ENCODE assay signal across 7 cellular contexts in the genomic region with DNA sequence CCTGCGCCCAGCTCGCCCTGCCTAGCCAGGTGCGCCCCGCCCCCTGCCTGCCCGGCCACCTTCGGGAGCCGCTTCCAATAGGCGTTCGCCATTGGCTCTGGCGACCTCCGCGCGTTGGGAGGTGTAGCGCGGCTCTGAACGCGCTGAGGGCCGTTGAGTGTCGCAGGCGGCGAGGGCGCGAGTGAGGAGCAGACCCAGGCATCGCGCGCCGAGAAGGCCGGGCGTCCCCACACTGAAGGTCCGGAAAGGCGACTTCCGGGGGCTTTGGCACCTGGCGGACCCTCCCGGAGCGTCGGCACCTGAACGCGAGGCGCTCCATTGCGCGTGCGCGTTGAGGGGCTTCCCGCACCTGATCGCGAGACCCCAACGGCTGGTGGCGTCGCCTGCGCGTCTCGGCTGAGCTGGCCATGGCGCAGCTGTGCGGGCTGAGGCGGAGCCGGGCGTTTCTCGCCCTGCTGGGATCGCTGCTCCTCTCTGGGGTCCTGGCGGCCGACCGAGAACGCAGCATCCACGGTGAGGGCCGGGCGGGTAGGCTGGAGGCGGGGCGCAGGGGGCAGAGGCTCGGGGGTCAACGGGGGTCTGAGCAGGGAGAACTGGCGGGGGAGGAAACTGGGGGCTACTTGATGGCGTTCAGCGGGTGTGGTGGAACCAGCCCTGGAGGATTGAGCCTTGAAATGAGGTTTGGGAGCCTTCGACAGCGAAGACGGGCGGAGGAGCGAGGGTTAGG. TPM values are rescaled to one million over a fixed set of nuclear protein-coding genes. Genes with fewer than 3 reads are reported as not detected.
DNase-seq lines count a peak whose midpoint lies in the region; ATAC-seq and TF ChIP-seq lines count a peak whose summit lies in the region.

SPINT2 (plus strand) TSS at position 88 of the 727 bp plus-strand sequence; CDS start at position 408, 320 bp downstream.

- TF ChIP-seq POLR2A in esophagus muscularis mucosa (IDR thresholded peaks at IDR 0.05; ENCODE audit: low read depth) = no peak

- H3K79me2 ChIP-seq in Loucy (ENCODE audit: insufficient read depth, low read length) = peaks cover 47% of the 10 kb centered on the region

- H3K4me1 ChIP-seq in Loucy (ENCODE audit: insufficient read depth, low read length, poor library complexity, severe bottlenecking) (peaks cover 47% of the 10 kb centered on the region), esophagus muscularis mucosa (peaks cover 13 to 16% (median 14%) of the 10 kb centered on the region in 4 donors)

- peak within 1 kb of the TSS in 3 of 4 donors; percentile 26 to 60 (median 53) for H3K27ac ChIP-seq in esophagus muscularis mucosa (replicated peaks in 1 of 4)

- H3K9me3 ChIP-seq in Loucy (ENCODE audit: insufficient read depth, low read depth, low read length) (no peaks in the 10 kb centered on the region), esophagus muscularis mucosa (no peaks in the 10 kb centered on the region)

- ATAC-seq in GM18868 (IDR thresholded peaks at IDR 0.05; ENCODE audit: unreplicated experiment) = peak; percentile 24
- no peak for ATAC-seq in GM21786 (IDR thresholded peaks at IDR 0.05; ENCODE audit: unreplicated experiment)

- no peaks in the 10 kb centered on the region for H3K9me3 Mint-ChIP-seq in activated CD4-positive, alpha-beta memory T cell treated with anti-CD3 and anti-CD28 coated beads, Interleukin-2, amount 10 ng/mL, durations not matched to agents 7 days and 5 days
- H3K9me3 Mint-ChIP-seq in nephron = no peaks in the 10 kb centered on the region

- H3K27me3 Mint-ChIP-seq in activated CD4-positive, alpha-beta memory T cell treated with anti-CD3 and anti-CD28 coated beads, Interleukin-2, amount 10 ng/mL, durations not matched to agents 7 days and 5 days = peaks cover 6% of the 10 kb centered on the region
- peaks cover 8% of the 10 kb centered on the region for H3K27me3 Mint-ChIP-seq in nephron (ENCODE audit: low read depth)

- TF ChIP-seq CTCF in Loucy (conservative IDR thresholded peaks at IDR 0.05; ENCODE audit: low read length) (no peak), esophagus muscularis mucosa (IDR thresholded peaks at IDR 0.05) (no peak), nephron (IDR thresholded peaks at IDR 0.05; ENCODE audit: unreplicated experiment in 3 of 3) (no peak)

- POLR2A ChIA-PET in activated CD4-positive, alpha-beta memory T cell treated with anti-CD3 and anti-CD28 coated beads, Interleukin-2, amount 10 ng/mL, durations not matched to agents 7 days and 5 days (lab: Charles Lee) = interaction anchor here (1.2 to 1.4 kb wide), 4 partner anchors 17 to 110 kb away, joined by 3 to 6 read pairs (median 4); partner anchors contain the start of genes CATSPERG and PSMD8

- H3K4me2 ChIP-seq in Loucy (ENCODE audit: low read depth, low read length, poor library complexity, severe bottlenecking) = peak within 1 kb of the TSS; percentile 99

- no peaks in the 10 kb centered on the region for H3K27me3 ChIP-seq in Loucy (ENCODE audit: insufficient read depth, low read length, poor library complexity, severe bottlenecking)
- H3K27me3 ChIP-seq in esophagus muscularis mucosa = peaks cover 0 to 26% (median 13%) of the 10 kb centered on the region in 4 donors

- peak within 1 kb of the TSS; percentile 67 for H3K4me3 Mint-ChIP-seq in activated CD4-positive, alpha-beta memory T cell treated with anti-CD3 and anti-CD28 coated beads, Interleukin-2, amount 10 ng/mL, durations not matched to agents 7 days and 5 days
- peak within 1 kb of the TSS; percentile 89 to 95 (median 92) for H3K4me3 Mint-ChIP-seq in nephron

- TF ChIP-seq EP300 in esophagus muscularis mucosa (IDR thresholded peaks at IDR 0.05) = no peak

- H3K4me3 ChIP-seq in Loucy (ENCODE audit: low read length, poor library complexity, severe bottlenecking) = peak within 1 kb of the TSS; percentile 88
- H3K4me3 ChIP-seq in esophagus muscularis mucosa = peak within 1 kb of the TSS; percentile 54 to 65 (median 56)

- peak within 1 kb of the TSS; percentile 97 for H2AFZ ChIP-seq in Loucy (ENCODE audit: low read length)

- H3K36me3 ChIP-seq in Loucy (ENCODE audit: insufficient read depth, low read length) (no peaks in the 10 kb centered on the region), esophagus muscularis mucosa (no peaks in the 10 kb centered on the region)

- H3K36me3 Mint-ChIP-seq in activated CD4-positive, alpha-beta memory T cell treated with anti-CD3 and anti-CD28 coated beads, Interleukin-2, amount 10 ng/mL, durations not matched to agents 7 days and 5 days (ENCODE audit: low read depth) = no peaks in the 10 kb centered on the region
- H3K36me3 Mint-ChIP-seq in nephron (ENCODE audit: low read depth) = no peaks in the 10 kb centered on the region

- WGBS in esophagus muscularis mucosa = 22% methylated on average over 32 of the region's 78 CpGs

- no peaks in the 10 kb centered on the region for H3K9me2 ChIP-seq in Loucy (replicated peaks; ENCODE audit: low read depth, low read length)

- no peak for DNase-seq in activated CD4-positive, alpha-beta memory T cell treated with anti-CD3 and anti-CD28 coated beads, Interleukin-2, amount 10 ng/mL, durations not matched to agents 7 days and 5 days
- no peak for DNase-seq in esophagus muscularis mucosa (ENCODE audit: extremely low spot score)
- no peak for DNase-seq in ureter (ENCODE audit: low spot score)

- peaks cover 11% of the 10 kb centered on the region for H3F3A ChIP-seq in Loucy (ENCODE audit: low read depth)

- CTCF ChIA-PET in activated CD4-positive, alpha-beta memory T cell treated with anti-CD3 and anti-CD28 coated beads, Interleukin-2, amount 10 ng/mL, durations not matched to agents 7 days and 5 days (lab: Charles Lee) = interaction anchor here (1.1 kb wide), 1 partner anchor 30 kb away, joined by 9 read pairs; no protein-coding TSS in a partner anchor

- peak within 1 kb of the TSS; percentile 50 for H3K27ac Mint-ChIP-seq in activated CD4-positive, alpha-beta memory T cell treated with anti-CD3 and anti-CD28 coated beads, Interleukin-2, amount 10 ng/mL, durations not matched to agents 7 days and 5 days
- H3K27ac Mint-ChIP-seq in nephron = peak within 1 kb of the TSS; percentile 92 to 98 (median 95)

- H3K9ac ChIP-seq in Loucy (ENCODE audit: low read depth, low read length, poor library complexity, severe bottlenecking) = peak within 1 kb of the TSS; percentile 98

- intact Hi-C loops in esophagus muscularis mucosa (cut with DNase I) = no loop called here

- H4K20me1 ChIP-seq in Loucy (ENCODE audit: insufficient read depth, low read length, poor library complexity, severe bottlenecking) = peaks cover 26% of the 10 kb centered on the region

- H3K4me1 Mint-ChIP-seq in activated CD4-positive, alpha-beta memory T cell treated with anti-CD3 and anti-CD28 coated beads, Interleukin-2, amount 10 ng/mL, durations not matched to agents 7 days and 5 days = peaks cover 17% of the 10 kb centered on the region
- peaks cover 46% of the 10 kb centered on the region for H3K4me1 Mint-ChIP-seq in nephron

RNA-seq across cellular contexts. Expression of gene SPINT2, which starts in this region (rescaled TPM):
- total RNA-seq in activated CD4-positive, alpha-beta memory T cell treated with anti-CD3 and anti-CD28 coated beads, Interleukin-2, amount 10 ng/mL, durations not matched to agents 7 days and 5 days = 1 to 10 TPM; 7.3 to 8.0 TPM
- total RNA-seq in esophagus muscularis mucosa = 10 to 100 TPM in 3 of 4 donors, 1 to 10 TPM in 1; 5.0 to 13.4 (median 11.4) TPM
- 286 TPM for total RNA-seq in ureter

Comparison
In these comparisons a context has a peak if more than half of its experiments do, and no peak if none do; other contexts are left out.
1. RNA of gene SPINT2 (total RNA-seq): 286 TPM in ureter (single experiment); 5.0 to 13.4 TPM in esophagus muscularis mucosa and 7.3 to 8.0 TPM in activated CD4-positive, alpha-beta memory T cell treated with anti-CD3 and anti-CD28 coated beads, Interleukin-2, amount 10 ng/mL, durations not matched to agents 7 days and 5 days; every median in the first group is over 10 times any median in the second.